Comparison of ENCODE assay signal across 16 cellular contexts in the genomic region with DNA sequence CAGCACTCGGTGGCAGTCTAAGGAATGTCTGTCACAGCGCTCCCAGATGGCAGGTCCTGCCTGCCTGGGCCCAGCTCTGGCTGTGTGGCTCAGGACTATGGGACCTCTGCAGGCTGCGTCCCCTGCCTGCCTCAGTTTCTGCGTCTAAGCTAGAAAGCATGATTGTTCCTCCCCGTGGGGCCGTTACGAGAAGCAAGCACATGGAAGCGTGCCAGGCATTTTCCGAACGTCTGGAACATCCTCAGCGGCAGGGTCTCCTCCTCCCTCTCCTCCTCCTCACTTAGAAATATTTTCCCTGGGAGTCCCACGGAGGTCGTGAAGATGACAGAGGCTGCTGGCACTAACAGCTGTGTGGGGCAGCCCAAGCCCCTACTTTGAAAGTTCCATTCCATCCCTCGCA. TPM values are rescaled to one million over a fixed set of nuclear protein-coding genes. Genes with fewer than 3 reads are reported as not detected.
DNase-seq lines count a peak whose midpoint lies in the region; ATAC-seq and TF ChIP-seq lines count a peak whose summit lies in the region.
"Had no signal": no experiment of that assay in that cellular context is flagged by ENCODE, and none has a peak within 500 bp of the region (broad histone marks: within the 10 kb centered on the region; RNA-seq: fewer than 3 reads in every experiment).

No MANE protein-coding gene starts in this region.

- no peak overlapping the region for H3K4me2 ChIP-seq in osteoblast (ENCODE audit: insufficient read depth, low read length)

- intact Hi-C loops in left cardiac atrium (cut with DNase I), result loop anchor here in 1 of 2 donors (5.0 kb wide), 1 partner anchor 77 kb away; no protein-coding TSS in a partner anchor
- intact Hi-C loops in thyroid gland (cut with DNase I), result loop anchor here (5.0 kb wide), 1 partner anchor 77 kb away; no protein-coding TSS in a partner anchor

- H3K27me3 ChIP-seq in osteoblast (ENCODE audit: insufficient read depth, low read length), result no peaks in the 10 kb centered on the region
- no peaks in the 10 kb centered on the region for H3K27me3 ChIP-seq in thyroid gland
- no peaks in the 10 kb centered on the region for H3K27me3 ChIP-seq in BE2C

- H3K9me3 ChIP-seq in osteoblast (ENCODE audit: low read depth, low read length), result no peaks in the 10 kb centered on the region
- H3K9me3 ChIP-seq in thyroid gland, result no peaks in the 10 kb centered on the region
- H3K9me3 ChIP-seq in BE2C, result no peaks in the 10 kb centered on the region

- ATAC-seq in left cardiac atrium, result no peak
- ATAC-seq: activated CD8-positive, alpha-beta T cell treated with anti-CD3 and anti-CD28 coated beads, Interleukin-2, amount 10 ng/mL, durations not matched to agents 7 days and 5 days; natural killer cell had no signal

- H3K27ac ChIP-seq in VCaP (peak overlapping the region; percentile 89; the same call in 1 of the 2 replicates), osteoblast (ENCODE audit: low read depth, low read length) (peak overlapping the region; percentile 96), thyroid gland (peak overlapping the region in 2 of 3 donors; percentile 54 to 76)

- DNase-seq in left cardiac atrium, result peak; percentile 64
- DNase-seq in osteoblast (ENCODE audit: insufficient read length, low spot score, missing footprints), result no peak
- DNase-seq in thyroid gland, result no peak
- DNase-seq in pons (ENCODE audit: low spot score), result no peak
- no peak for DNase-seq in DMS53 treated with DMSO at 0.1 percent for 48 hours (lab: John Stamatoyannopoulos, UW; ENCODE audit: unreplicated experiment)
- no peak for DNase-seq in BE2C
- DNase-seq: activated CD8-positive, alpha-beta T cell treated with anti-CD3 and anti-CD28 coated beads, Interleukin-2, amount 10 ng/mL, durations not matched to agents 7 days and 5 days; activated naive CD4-positive, alpha-beta T cell treated with anti-CD3 and anti-CD28 coated beads, Interleukin-2, amount 10 ng/mL, durations not matched to agents 7 days and 5 days; CD8-positive, alpha-beta memory T cell; central memory CD4-positive, alpha-beta T cell; natural killer cell; NCI-H1048; NCI-H446 treated with DMSO at 0.1 percent for 48 hours; stimulated activated CD4-positive, alpha-beta T cell treated with anti-CD3 and anti-CD28 coated beads, Interleukin-1b, Interleukin-23, amount 100 ng/mL, for 48 hours; T1000 had no signal

- H3K36me3 ChIP-seq in osteoblast (ENCODE audit: insufficient read depth, low read length), result peaks cover 4% of the 10 kb centered on the region
- H3K36me3 ChIP-seq in thyroid gland, result no peaks in the 10 kb centered on the region
- no peaks in the 10 kb centered on the region for H3K36me3 ChIP-seq in BE2C

- WGBS in thyroid gland, 2 donors, result 79 to 86% methylated on average over 14 of the region's 14 CpGs

- peaks cover 12% of the 10 kb centered on the region for H3K79me2 ChIP-seq in osteoblast (ENCODE audit: insufficient read depth, low read length)

- H3K4me1 ChIP-seq in osteoblast (ENCODE audit: insufficient read depth, low read length), result peaks cover 42% of the 10 kb centered on the region
- H3K4me1 ChIP-seq in thyroid gland, result peaks cover 10 to 26% of the 10 kb centered on the region in 2 donors
- H3K4me1 ChIP-seq in BE2C, result peaks cover 30% of the 10 kb centered on the region

- no peaks in the 10 kb centered on the region for H4K20me1 ChIP-seq in osteoblast (ENCODE audit: insufficient read depth, low read length)

- H3K4me3 ChIP-seq in osteoblast (ENCODE audit: insufficient read depth, low read length) (no peak overlapping the region), thyroid gland (replicated peaks in 1 of 3) (no peak overlapping the region), BE2C (ENCODE audit: low read depth, low read length) (no peak overlapping the region)

- no peak for TF ChIP-seq CTCF in VCaP (conservative IDR thresholded peaks at IDR 0.05)
- TF ChIP-seq CTCF in osteoblast (IDR thresholded peaks at IDR 0.05; ENCODE audit: extremely low read depth, low read depth, low read length), result no peak
- no peak for TF ChIP-seq CTCF in thyroid gland (IDR thresholded peaks at IDR 0.05)
- TF ChIP-seq CTCF in BE2C (IDR thresholded peaks at IDR 0.05; ENCODE audit: low read depth, low read length), result no peak

- no peak for TF ChIP-seq POLR2A in thyroid gland (IDR thresholded peaks at IDR 0.05)

- H2AFZ ChIP-seq in osteoblast (ENCODE audit: low read length), result no peak overlapping the region

RNA-seq across cellular contexts. Expression of gene LRRFIP1, which starts 43.3 kb away (rescaled TPM):
- total RNA-seq in left cardiac atrium (10 to 100 TPM; 69.3 to 99.6 TPM), osteoblast (48.3 and 51.8 TPM in 2 replicates), thyroid gland (100 to 1,000 TPM in 2 of 4 donors, 10 to 100 TPM in 2; 76.1 to 113 (median 96.6) TPM)
- polyA plus RNA-seq in BE2C (2012; ENCODE audit: insufficient read depth, insufficient read length, low read depth), result 45.2 TPM
